1 cellular context compared by ENCODE assay signal in genomic region chr1:203795382-203796222, GRCh38.
TF ChIP-seq lines count a peak whose summit lies in the region.

TSS of gene ZBED6 (plus strand) at chr1:203795623. CDS start at chr1:203797523, 1,900 bp downstream.
TSS of gene ZC3H11A (plus strand) at chr1:203795623. CDS start at chr1:203817071, 21,448 bp downstream.

TF ChIP-seq in HepG2, 621 proteins besides CTCF, POLR2A, EP300 and RAD21 (continued from another document and continues in another):
- no peak for TF ChIP-seq ZBTB39 (CRISPR knock-in tag; IDR thresholded peaks at IDR 0.05)
- TF ChIP-seq SIN3A (IDR thresholded peaks at IDR 0.05; ENCODE audit: borderline replicate concordance, low read depth, low read length): peak; percentile 65; the same call in 1 of the 2 replicates
- no peak for TF ChIP-seq IRX3 (CRISPR knock-in tag; IDR thresholded peaks at IDR 0.05; ENCODE audit: borderline replicate concordance, low read depth)
- peak; percentile 84; the same call in 1 of the 2 replicates for TF ChIP-seq HMGXB3 (CRISPR knock-in tag; IDR thresholded peaks at IDR 0.05; ENCODE audit: borderline replicate concordance)
- no peak for TF ChIP-seq ZNF850 (CRISPR knock-in tag; conservative IDR thresholded peaks at IDR 0.05)
- TF ChIP-seq CBFB (CRISPR knock-in tag; IDR thresholded peaks at IDR 0.05): peak; percentile 80; the same call in 1 of the 2 replicates
- TF ChIP-seq HOMEZ (CRISPR knock-in tag; IDR thresholded peaks at IDR 0.05; ENCODE audit: low read depth): no peak
- no peak for TF ChIP-seq STAT5B (CRISPR knock-in tag; IDR thresholded peaks at IDR 0.05)
- TF ChIP-seq PCBP2 (optimal IDR thresholded peaks at IDR 0.05; ENCODE audit: low read depth, low read length, poor library complexity, severe bottlenecking): no peak
- TF ChIP-seq NFE2L1 (CRISPR knock-in tag; IDR thresholded peaks at IDR 0.05; ENCODE audit: borderline replicate concordance): no peak
- no peak for TF ChIP-seq HDAC6 (IDR thresholded peaks at IDR 0.05; ENCODE audit: low read depth, low read length)
- peak; percentile 76 for TF ChIP-seq ZNF792 (CRISPR knock-in tag; IDR thresholded peaks at IDR 0.05)
- TF ChIP-seq KDM5A (IDR thresholded peaks at IDR 0.05; ENCODE audit: borderline replicate concordance, low read length): no peak
- no peak for TF ChIP-seq ZNF598 (CRISPR knock-in tag; IDR thresholded peaks at IDR 0.05; ENCODE audit: borderline replicate concordance)
- TF ChIP-seq ZNF513 (CRISPR knock-in tag; conservative IDR thresholded peaks at IDR 0.05): no peak
- no peak for TF ChIP-seq ZNF569 (CRISPR knock-in tag; IDR thresholded peaks at IDR 0.05; ENCODE audit: borderline replicate concordance)
- TF ChIP-seq MXD4 (CRISPR knock-in tag; IDR thresholded peaks at IDR 0.05): 0 out of 2 replicates have a peak, but pooled peaks have one; percentile 60
- no peak for TF ChIP-seq XRCC5 (optimal IDR thresholded peaks at IDR 0.05; ENCODE audit: low read length)
- TF ChIP-seq NFAT5 (CRISPR knock-in tag; IDR thresholded peaks at IDR 0.05): peak; percentile 71; the same call in 1 of the 2 replicates
- TF ChIP-seq ZNF567 (CRISPR knock-in tag; IDR thresholded peaks at IDR 0.05; ENCODE audit: borderline replicate concordance): no peak
- no peak for TF ChIP-seq AKNA (CRISPR knock-in tag; IDR thresholded peaks at IDR 0.05; ENCODE audit: borderline replicate concordance)
- no peak for TF ChIP-seq GPBP1L1 (CRISPR knock-in tag; IDR thresholded peaks at IDR 0.05)
- no peak for TF ChIP-seq TOE1 (CRISPR knock-in tag; IDR thresholded peaks at IDR 0.05)
- no peak for TF ChIP-seq ZNF619 (CRISPR knock-in tag; IDR thresholded peaks at IDR 0.05)
- TF ChIP-seq ZNF282 (IDR thresholded peaks at IDR 0.05; ENCODE audit: partially characterized antibody): no peak
- no peak for TF ChIP-seq PHB2 (IDR thresholded peaks at IDR 0.05; ENCODE audit: partially characterized antibody)
- no peak for TF ChIP-seq ZNF260 (CRISPR knock-in tag; IDR thresholded peaks at IDR 0.05; ENCODE audit: borderline replicate concordance, low read depth)
- no peak for TF ChIP-seq HMG20A (CRISPR knock-in tag; IDR thresholded peaks at IDR 0.05; ENCODE audit: borderline replicate concordance)
- peak; percentile 75; the same call in 1 of the 2 replicates for TF ChIP-seq MEIS2 (CRISPR knock-in tag; IDR thresholded peaks at IDR 0.05)
- peak; percentile 74; the same call in 1 of the 2 replicates for TF ChIP-seq ZFP37 (CRISPR knock-in tag; IDR thresholded peaks at IDR 0.05; ENCODE audit: borderline replicate concordance)
- TF ChIP-seq NPAS2 (CRISPR knock-in tag; IDR thresholded peaks at IDR 0.05; ENCODE audit: borderline replicate concordance): no peak
- no peak for TF ChIP-seq ZIK1 (CRISPR knock-in tag; IDR thresholded peaks at IDR 0.05; ENCODE audit: borderline replicate concordance, low read depth)
- no peak for TF ChIP-seq ZNF34 (CRISPR knock-in tag; IDR thresholded peaks at IDR 0.05; ENCODE audit: borderline replicate concordance)
- TF ChIP-seq ZNF75D (CRISPR knock-in tag; IDR thresholded peaks at IDR 0.05; ENCODE audit: borderline replicate concordance): no peak
- no peak for TF ChIP-seq ZBTB3 (CRISPR knock-in tag; IDR thresholded peaks at IDR 0.05; ENCODE audit: borderline replicate concordance, low read depth)
- no peak for TF ChIP-seq DDIT3 (CRISPR knock-in tag; IDR thresholded peaks at IDR 0.05)
- peak; percentile 72; the same call in 1 of the 2 replicates for TF ChIP-seq ZNF747 (CRISPR knock-in tag; IDR thresholded peaks at IDR 0.05; ENCODE audit: borderline replicate concordance)
- TF ChIP-seq ZNF432 (CRISPR knock-in tag; IDR thresholded peaks at IDR 0.05; ENCODE audit: borderline replicate concordance): no peak
